ENCODE assay signal across 20 cellular contexts in the genomic region with DNA sequence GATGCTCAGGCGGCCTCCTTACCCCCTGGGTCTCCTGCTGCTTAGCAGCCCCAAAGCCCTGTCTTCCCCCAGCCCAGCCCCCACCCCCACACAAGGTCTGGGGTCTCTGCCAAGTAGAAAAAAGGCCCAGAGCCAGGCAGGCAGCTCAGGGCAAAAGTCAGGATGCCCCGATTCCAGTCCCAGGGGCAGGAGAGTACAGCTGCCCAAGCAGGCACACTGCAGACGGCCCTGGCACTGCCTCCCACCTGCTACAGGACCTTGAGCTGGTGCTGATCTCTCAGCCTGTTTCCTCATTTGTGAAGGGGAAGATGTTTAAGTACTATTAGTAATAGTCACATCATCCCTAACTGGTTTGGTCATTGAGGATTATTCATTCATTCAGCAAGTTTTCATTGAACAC. TPM values are rescaled to one million over a fixed set of nuclear protein-coding genes. Genes with fewer than 3 reads are reported as not detected.
A peak's percentile ranks its signal among the peaks of the same experiment; 100 is the strongest.
DNase-seq lines count a peak whose midpoint lies in the region; ATAC-seq, FAIRE-seq and TF ChIP-seq lines count a peak whose summit lies in the region.
"Had no signal": no experiment of that assay in that cellular context is flagged by ENCODE, and none has a peak within 500 bp of the region (broad histone marks: within the 10 kb centered on the region; RNA-seq: fewer than 3 reads in every experiment).

No MANE protein-coding gene starts in this region.

- no peak for FAIRE-seq in small intestine (lab: Jason Lieb, UNC)
- FAIRE-seq: GM12891 had no signal

- H3K36me3 ChIP-seq in ascending aorta = peaks cover 64 to 94% of the 10 kb centered on the region in 2 donors
- H3K36me3 ChIP-seq in gastroesophageal sphincter = peaks cover 0 to 99% of the 10 kb centered on the region in 2 donors
- H3K36me3 ChIP-seq in small intestine (ENCODE audit: control insufficient read depth in 2 of 2, insufficient read depth in 2 of 2, low read length in 2 of 2) = peaks cover 7 to 18% of the 10 kb centered on the region in 2 donors

- DNase-seq in CD1c-positive myeloid dendritic cell (ENCODE audit: extremely low spot score) (peak; percentile 54), ascending aorta (ENCODE audit: low spot score in 2 of 2) (peak in 1 of 2 donors; percentile 56), memory B cell (ENCODE audit: low spot score in 2 of 2) (no peak), NCI-H2196 treated with DMSO at 0.1 percent for 48 hours (lab: John Stamatoyannopoulos, UW; ENCODE audit: unreplicated experiment) (no peak), small intestine (no peak), NCI-H1417 treated with DMSO at 0.1 percent for 48 hours (lab: John Stamatoyannopoulos, UW) (no peak)
- DNase-seq in stimulated activated naive CD4-positive, alpha-beta T cell (lab: John Stamatoyannopoulos, UW) = no peak
- DNase-seq: activated CD4-positive, alpha-beta T cell treated with anti-CD3 and anti-CD28 coated beads for 4 hours; activated CD8-positive, alpha-beta memory T cell treated with anti-CD3 and anti-CD28 coated beads, Interleukin-2, amount 10 ng/mL, durations not matched to agents 7 days and 5 days; amniotic stem cell; DMS153; effector CD8-positive, alpha-beta T cell; HFFc6; naive thymus-derived CD4-positive, alpha-beta T cell; NCI-H1105; NCI-H526 treated with DMSO at 0.1 percent for 48 hours; OCI-M1; trophoblast cell had no signal

- intact Hi-C loops in ascending aorta (cut with DNase I) = no loop called here

- peaks cover 31% of the 10 kb centered on the region for H3K36me3 Mint-ChIP-seq in memory B cell

- H3K27me3 Mint-ChIP-seq in memory B cell = no peaks in the 10 kb centered on the region
- H3K27me3 Mint-ChIP-seq: activated CD8-positive, alpha-beta memory T cell treated with anti-CD3 and anti-CD28 coated beads, Interleukin-2, amount 10 ng/mL, durations not matched to agents 7 days and 5 days; naive thymus-derived CD4-positive, alpha-beta T cell had no signal

- ATAC-seq in gastroesophageal sphincter (no peak), memory B cell (ENCODE audit: low read depth) (no peak)
- ATAC-seq: activated CD8-positive, alpha-beta memory T cell treated with anti-CD3 and anti-CD28 coated beads, Interleukin-2, amount 10 ng/mL, durations not matched to agents 7 days and 5 days; naive thymus-derived CD4-positive, alpha-beta T cell had no signal

- H3K4me1 ChIP-seq in ascending aorta (peaks cover 6 to 31% of the 10 kb centered on the region in 2 donors), gastroesophageal sphincter (peaks cover 0 to 35% (median 6%) of the 10 kb centered on the region in 3 donors), small intestine (ENCODE audit: control insufficient read depth in 2 of 2, insufficient read depth in 1 of 2, low read depth in 1 of 2, low read length in 1 of 2) (peaks cover 0 to under 1% of the 10 kb centered on the region in 2 donors)

- 50% methylated on average over 2 of the region's 3 CpGs; no CpG with 5 or more reads in 1 of the 2 donors for WGBS in gastroesophageal sphincter (ENCODE audit: low coverage in 1 of 2), 2 donors
- WGBS in small intestine, 3 donors = 50 to 64% (median 56%) methylated on average over 3 of the region's 3 CpGs

- H3K9me3 ChIP-seq in ascending aorta (no peaks in the 10 kb centered on the region), gastroesophageal sphincter (no peaks in the 10 kb centered on the region), small intestine (ENCODE audit: control insufficient read depth, low read depth) (no peaks in the 10 kb centered on the region)

- H3K4me3 ChIP-seq in ascending aorta (no peak overlapping the region), gastroesophageal sphincter (no peak overlapping the region), small intestine (ENCODE audit: low read depth in 1 of 2, low read length in 2 of 2) (no peak overlapping the region)

- TF ChIP-seq EP300 in gastroesophageal sphincter (IDR thresholded peaks at IDR 0.05) = no peak

- peak overlapping the region; percentile 57 for H3K27ac Mint-ChIP-seq in memory B cell
- H3K27ac Mint-ChIP-seq: activated CD8-positive, alpha-beta memory T cell treated with anti-CD3 and anti-CD28 coated beads, Interleukin-2, amount 10 ng/mL, durations not matched to agents 7 days and 5 days had no signal

- TF ChIP-seq CTCF in ascending aorta (IDR thresholded peaks at IDR 0.05) (no peak), gastroesophageal sphincter (IDR thresholded peaks at IDR 0.05) (no peak)

- no peak overlapping the region for H3K4me3 Mint-ChIP-seq in memory B cell
- H3K4me3 Mint-ChIP-seq: activated CD8-positive, alpha-beta memory T cell treated with anti-CD3 and anti-CD28 coated beads, Interleukin-2, amount 10 ng/mL, durations not matched to agents 7 days and 5 days; HFFc6; naive thymus-derived CD4-positive, alpha-beta T cell had no signal

- H3K27me3 ChIP-seq in ascending aorta (no peaks in the 10 kb centered on the region), gastroesophageal sphincter (no peaks in the 10 kb centered on the region), small intestine (ENCODE audit: control insufficient read depth in 2 of 2, insufficient read depth in 2 of 2, low read length in 2 of 2) (no peaks in the 10 kb centered on the region)

- H3K9me3 Mint-ChIP-seq in memory B cell = no peaks in the 10 kb centered on the region
- H3K9me3 Mint-ChIP-seq: HFFc6; naive thymus-derived CD4-positive, alpha-beta T cell had no signal

- no peaks in the 10 kb centered on the region for H3K4me1 Mint-ChIP-seq in memory B cell

- no peak for TF ChIP-seq POLR2A in gastroesophageal sphincter (IDR thresholded peaks at IDR 0.05)

- peak overlapping the region; percentile 77 to 85 for H3K27ac ChIP-seq in ascending aorta
- H3K27ac ChIP-seq in gastroesophageal sphincter = peak overlapping the region in 3 of 4 donors; percentile 38 to 63 (median 57)
- no peak overlapping the region for H3K27ac ChIP-seq in small intestine (ENCODE audit: low read depth in 1 of 2, low read length in 1 of 2)

RNA-seq across cellular contexts. Expression of a gene that starts 12.6 kb away (rescaled TPM):
- total RNA-seq in ascending aorta = 166 TPM
- 100 to 1,000 TPM; 115 to 227 (median 183) TPM for total RNA-seq in gastroesophageal sphincter
- 10 to 100 TPM; 11.9 to 37.5 (median 15.0) TPM for polyA plus RNA-seq in small intestine

RNA-seq across cellular contexts. Expression of a gene that starts 12.8 kb away (rescaled TPM):
- 1.9 TPM for total RNA-seq in ascending aorta
- 10 to 100 TPM; 14.5 to 32.9 (median 25.7) TPM for total RNA-seq in gastroesophageal sphincter
- polyA plus RNA-seq in small intestine = 10 to 100 TPM; 21.9 to 42.3 (median 31.1) TPM

RNA-seq across cellular contexts. Expression of a gene that starts 41.0 kb away (rescaled TPM):
- total RNA-seq in ascending aorta (48.9 TPM), gastroesophageal sphincter (10 to 100 TPM; 27.6 to 73.0 (median 34.4) TPM)
- 10 to 100 TPM; 17.3 to 25.5 (median 23.2) TPM for polyA plus RNA-seq in small intestine

RNA-seq across cellular contexts. Expression of a gene that starts 41.2 kb away (rescaled TPM):
- 3.9 TPM for total RNA-seq in ascending aorta
- total RNA-seq in gastroesophageal sphincter = 10 to 100 TPM in 3 of 4 donors, 1 to 10 TPM in 1; 7.9 to 15.6 (median 12.7) TPM
- 10 to 100 TPM; 13.0 to 18.4 (median 14.3) TPM for polyA plus RNA-seq in small intestine

Comparison
In these comparisons a context has a peak if more than half of its experiments do, and no peak if none do; other contexts are left out.
1. H3K27ac ChIP-seq: peak in ascending aorta (2 of 2) and gastroesophageal sphincter (3 of 4); none in small intestine (0 of 2).